In the genomic region with DNA sequence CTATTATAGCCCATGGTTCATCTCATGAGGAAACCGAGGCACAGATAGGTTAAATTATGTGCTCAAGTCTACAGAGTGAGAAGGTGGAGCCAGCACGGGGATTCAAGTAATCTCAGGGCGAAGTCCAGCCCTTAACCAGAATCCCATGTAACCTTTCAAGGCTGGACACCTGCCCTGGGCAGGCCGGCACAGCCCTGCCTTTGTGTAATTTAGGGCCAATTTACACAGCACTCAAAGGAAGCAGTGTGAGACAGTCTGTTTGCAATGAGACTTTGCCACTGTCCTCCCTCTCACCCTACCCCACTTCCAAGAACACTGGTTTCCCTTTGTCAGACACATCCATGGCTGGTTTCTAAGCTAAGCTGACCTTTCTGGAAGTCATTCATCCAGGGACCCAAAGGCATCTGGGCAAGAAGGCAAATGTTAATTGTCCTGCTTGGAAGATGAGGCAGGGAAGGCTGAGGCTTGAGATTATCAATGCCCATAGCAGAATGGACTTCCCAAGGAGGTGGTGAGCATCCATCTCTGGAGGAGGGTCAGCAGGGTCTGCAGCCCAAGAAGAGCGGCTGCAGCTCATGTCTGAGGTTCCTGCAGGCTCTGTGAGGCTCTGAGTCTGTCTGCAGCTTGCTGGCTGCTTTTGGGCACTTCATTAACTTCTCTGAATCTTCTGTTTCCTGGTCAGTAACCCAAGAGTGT, we compare ENCODE assay signal across 20 cellular contexts.
DNase-seq lines count a peak whose midpoint lies in the region; ATAC-seq, FAIRE-seq and TF ChIP-seq lines count a peak whose summit lies in the region.
"Had no signal": no experiment of that assay in that cellular context is flagged by ENCODE, and none has a peak within 500 bp of the region (broad histone marks: within the 10 kb centered on the region; RNA-seq: fewer than 3 reads in every experiment).

No MANE protein-coding gene starts in this region.

- H3K4me1 Mint-ChIP-seq in Caco-2 (ENCODE audit: low read depth, unreplicated experiment), result peaks cover 7% of the 10 kb centered on the region
- H3K4me1 Mint-ChIP-seq: activated CD4-positive, alpha-beta T cell treated with anti-CD3 and anti-CD28 coated beads for 36 hours; central memory CD8-positive, alpha-beta T cell; memory B cell; naive B cell had no signal

- H3K4me3 Mint-ChIP-seq in Caco-2 (ENCODE audit: unreplicated experiment), result no peak overlapping the region
- H3K4me3 Mint-ChIP-seq: activated CD4-positive, alpha-beta T cell treated with anti-CD3 and anti-CD28 coated beads for 36 hours; central memory CD8-positive, alpha-beta T cell; memory B cell; naive B cell had no signal

- H3K9me3 Mint-ChIP-seq in Caco-2 (ENCODE audit: unreplicated experiment), result peaks cover 15% of the 10 kb centered on the region

- no peaks in the 10 kb centered on the region for H3K36me3 Mint-ChIP-seq in Caco-2 (ENCODE audit: insufficient read depth, unreplicated experiment)
- H3K36me3 Mint-ChIP-seq: memory B cell, naive B cell had no signal

- no peak overlapping the region for H3K4me3 ChIP-seq in Caco-2 (ENCODE audit: low read depth, low read length)
- no peak overlapping the region for H3K4me3 ChIP-seq in Peyer's patch
- H3K4me3 ChIP-seq in HepG2 (replicated peaks in 1 of 3; ENCODE audit: insufficient read depth in 1 of 3, low read depth in 2 of 3, low read length in 3 of 3), result peak overlapping the region in 1 of 3 experiments; percentile 20; a peak in 1 of 6 replicates
- no peak overlapping the region for H3K4me3 ChIP-seq in small intestine (ENCODE audit: low read depth in 1 of 2, low read length in 2 of 2)
- H3K4me3 ChIP-seq: BLaER1 treated with 17β-estradiol and CSF1 and Interleukin-3, amounts not matched to agents 10 nM and 100 nM; dorsolateral prefrontal cortex had no signal

- peak; percentile 94 for FAIRE-seq in HepG2 (lab: Jason Lieb, UNC)
- no peak for FAIRE-seq in small intestine (lab: Jason Lieb, UNC)
- no peak for FAIRE-seq in HTR-8/SVneo (lab: Jason Lieb, UNC)
- FAIRE-seq: endothelial cell of umbilical vein had no signal

- TF ChIP-seq POLR2A in Peyer's patch (IDR thresholded peaks at IDR 0.05), result no peak
- TF ChIP-seq POLR2A in HepG2 (IDR thresholded peaks at IDR 0.05; ENCODE audit: insufficient read depth in 1 of 2, low read depth in 2 of 2, low read length in 2 of 2), result no peak

- in situ Hi-C loops in HepG2 (cut with HindIII; ENCODE audit: extremely low pct_ligation_motif_present, low pct_unique_long_range_greater_than_20kb), result no loop called here

- WGBS in HepG2 (ENCODE audit: low lambda C conversion rate), result 0% methylated on average over 3 of the region's 5 CpGs
- WGBS in small intestine, 3 donors, result 34 to 63% (median 50%) methylated on average over 5 of the region's 5 CpGs

- ATAC-seq in HepG2, result peak; percentile 88
- ATAC-seq: activated CD4-positive, alpha-beta T cell treated with anti-CD3 and anti-CD28 coated beads for 36 hours had no signal

- no peaks in the 10 kb centered on the region for H4K20me1 ChIP-seq in HepG2 (ENCODE audit: insufficient read depth, low read length)
- H4K20me1 ChIP-seq: BLaER1 treated with 17β-estradiol and CSF1 and Interleukin-3, amounts not matched to agents 10 nM and 100 nM had no signal

- intact Hi-C loops in Caco-2 (cut with micrococcal nuclease; ENCODE audit: unreplicated experiment), result no loop called here
- intact Hi-C loops in HepG2 (cut with micrococcal nuclease; ENCODE audit: unreplicated experiment), result no loop called here

- CTCF ChIA-PET in Caco-2 (lab: Charles Lee), result no interaction called here
- CTCF ChIA-PET in HepG2 (lab: Yijun Ruan, JAX; ENCODE audit: low intra/inter-chr PET ratio, low total read pairs), result no interaction called here

- peak overlapping the region; percentile 23 for H3K27ac Mint-ChIP-seq in Caco-2 (ENCODE audit: unreplicated experiment)
- H3K27ac Mint-ChIP-seq: activated CD4-positive, alpha-beta T cell treated with anti-CD3 and anti-CD28 coated beads for 36 hours; memory B cell; naive B cell had no signal

- peak overlapping the region; percentile 38; the same call in 1 of the 2 replicates for H3K9ac ChIP-seq in HepG2 (ENCODE audit: insufficient read depth, low read depth, low read length)
- H3K9ac ChIP-seq: BLaER1 treated with 17β-estradiol and CSF1 and Interleukin-3, amounts not matched to agents 10 nM and 100 nM had no signal

- H3K27ac ChIP-seq in Peyer's patch (peak overlapping the region in 3 of 4 donors; percentile 36 to 65 (median 63)), HepG2 (ENCODE audit: extremely low read length, insufficient read depth, low read length) (peak overlapping the region; percentile 71), small intestine (ENCODE audit: low read depth in 1 of 2, low read length in 1 of 2) (peak overlapping the region; percentile 6 to 57)
- H3K27ac ChIP-seq: BLaER1 treated with 17β-estradiol and CSF1 and Interleukin-3, amounts not matched to agents 10 nM and 100 nM; neutrophil had no signal

- TF ChIP-seq CTCF in Caco-2 (IDR thresholded peaks at IDR 0.05; ENCODE audit: insufficient read depth in 1 of 2, low read depth in 1 of 2, low read length in 1 of 2, severe bottlenecking in 1 of 2, unreplicated experiment in 1 of 2) (no peak), Peyer's patch (IDR thresholded peaks at IDR 0.05) (no peak), HepG2 (CRISPR knock-in tag; IDR thresholded peaks at IDR 0.05) (no peak)

- peak; percentile 26; the same call in 1 of the 2 replicates for TF ChIP-seq RAD21 in HepG2 (CRISPR knock-in tag; IDR thresholded peaks at IDR 0.05)

- H3K27me3 ChIP-seq in Caco-2 (replicated peaks; ENCODE audit: control insufficient read depth, insufficient read depth, low read length), result no peaks in the 10 kb centered on the region
- H3K27me3 ChIP-seq in Peyer's patch, result no peaks in the 10 kb centered on the region
- no peaks in the 10 kb centered on the region for H3K27me3 ChIP-seq in HepG2 (ENCODE audit: control insufficient read depth in 1 of 2, insufficient read depth in 2 of 2, low read length in 2 of 2)
- H3K27me3 ChIP-seq in small intestine (ENCODE audit: control insufficient read depth in 2 of 2, insufficient read depth in 2 of 2, low read length in 2 of 2), result no peaks in the 10 kb centered on the region
- H3K27me3 ChIP-seq: BLaER1 treated with 17β-estradiol and CSF1 and Interleukin-3, amounts not matched to agents 10 nM and 100 nM had no signal

- H3K79me2 ChIP-seq in HepG2 (ENCODE audit: insufficient read depth, low read length), result no peaks in the 10 kb centered on the region

- POLR2A ChIA-PET in Caco-2 (lab: Charles Lee) (no interaction called here), HepG2 (lab: Yijun Ruan, JAX) (interaction anchor here (1.0 kb wide), 1 partner anchor 81 kb away, joined by 5 read pairs; no protein-coding TSS in a partner anchor)

- no peak for DNase-seq in Caco-2
- peak in 2 of 3 donors; percentile 63 to 68 for DNase-seq in Peyer's patch
- DNase-seq in HepG2 (ENCODE audit: low spot score), result peak; percentile 88
- peak; percentile 84 for DNase-seq in small intestine
- no peak for DNase-seq in HTR-8/SVneo (ENCODE audit: insufficient read length, low spot score)
- DNase-seq in medulla oblongata (ENCODE audit: extremely low spot score), result no peak
- no peak for DNase-seq in cerebellar cortex (ENCODE audit: low spot score)
- DNase-seq: activated CD4-positive, alpha-beta T cell treated with anti-CD3 and anti-CD28 coated beads for 36 hours; activated gamma-delta T cell treated with Interleukin-2 at 50 U/mL for 16 hours; activated T-cell treated with anti-CD3 and anti-CD28 coated beads for 4 hours; Calu3; MV-4-11; naive B cell; NCI-H1694 had no signal

- no peaks in the 10 kb centered on the region for H3K27me3 Mint-ChIP-seq in Caco-2 (ENCODE audit: insufficient read depth, unreplicated experiment)

- H3K9me3 ChIP-seq in Caco-2 (peaks cover 4% of the 10 kb centered on the region), Peyer's patch (no peaks in the 10 kb centered on the region), HepG2 (ENCODE audit: low read length) (peaks cover 9% of the 10 kb centered on the region; the same call in 1 of the 2 replicates), small intestine (ENCODE audit: control insufficient read depth, low read depth) (no peaks in the 10 kb centered on the region)
- H3K9me3 ChIP-seq: neutrophil had no signal

- H2AFZ ChIP-seq in HepG2 (ENCODE audit: low read length), result no peak overlapping the region

- peak overlapping the region; percentile 56 for H3K4me2 ChIP-seq in HepG2 (ENCODE audit: low read depth, low read length)
- H3K4me2 ChIP-seq: BLaER1 treated with 17β-estradiol and CSF1 and Interleukin-3, amounts not matched to agents 10 nM and 100 nM had no signal

- TF ChIP-seq EP300 in HepG2 (IDR thresholded peaks at IDR 0.05; ENCODE audit: low read depth in 2 of 2, low read length in 2 of 2), result peak in 1 of 2 experiments; percentile 85; a peak in 2 of 4 replicates
- TF ChIP-seq EP300 in HepG2 (CRISPR knock-in tag; IDR thresholded peaks at IDR 0.05; ENCODE audit: borderline replicate concordance), result peak; percentile 82

- no peaks in the 10 kb centered on the region for H3K36me3 ChIP-seq in Caco-2 (ENCODE audit: control insufficient read depth, insufficient read depth, low read length)
- H3K36me3 ChIP-seq in Peyer's patch, result no peaks in the 10 kb centered on the region
- no peaks in the 10 kb centered on the region for H3K36me3 ChIP-seq in HepG2 (replicated peaks in 1 of 2; ENCODE audit: control insufficient read depth in 1 of 2, insufficient read depth in 2 of 2, low read length in 2 of 2)
- H3K36me3 ChIP-seq in small intestine (ENCODE audit: control insufficient read depth in 2 of 2, insufficient read depth in 2 of 2, low read length in 2 of 2), result no peaks in the 10 kb centered on the region
- H3K36me3 ChIP-seq: BLaER1 treated with 17β-estradiol and CSF1 and Interleukin-3, amounts not matched to agents 10 nM and 100 nM; neutrophil had no signal

- H3K4me1 ChIP-seq in Caco-2, result no peaks in the 10 kb centered on the region
- H3K4me1 ChIP-seq in Peyer's patch, result peaks cover 0 to 7% (median 0%) of the 10 kb centered on the region in 4 donors
- peaks cover 95% of the 10 kb centered on the region for H3K4me1 ChIP-seq in HepG2 (ENCODE audit: insufficient read depth, low read length)
- peaks cover 0 to 6% of the 10 kb centered on the region in 2 donors for H3K4me1 ChIP-seq in small intestine (ENCODE audit: control insufficient read depth in 2 of 2, insufficient read depth in 1 of 2, low read depth in 1 of 2, low read length in 1 of 2)

- BruUV-seq in Caco-2 (replicated peaks; lab: Mats Ljungman, UMichigan), result no TSS peak
- BruUV-seq in HepG2 (replicated peaks; lab: Mats Ljungman, UMichigan), result no TSS peak

TF ChIP-seq in HepG2, 621 proteins besides CTCF, POLR2A, EP300 and RAD21 (continues in another document):
- peak; percentile 81; the same call in 1 of the 2 replicates for TF ChIP-seq ZNF292 (CRISPR knock-in tag; IDR thresholded peaks at IDR 0.05; ENCODE audit: borderline replicate concordance, low read depth)
- peak; percentile 34; the same call in 1 of the 2 replicates for TF ChIP-seq DRAP1 (CRISPR knock-in tag; IDR thresholded peaks at IDR 0.05)
- peak; percentile 54; the same call in 1 of the 2 replicates for TF ChIP-seq ZNF235 (CRISPR knock-in tag; IDR thresholded peaks at IDR 0.05; ENCODE audit: borderline replicate concordance)
- peak; percentile 32; the same call in 1 of the 2 replicates for TF ChIP-seq NFKBIZ (CRISPR knock-in tag; IDR thresholded peaks at IDR 0.05)

Comparison
In these comparisons a context has a peak if more than half of its experiments do, and no peak if none do; other contexts are left out.
1. DNase-seq: peak in Peyer's patch (2 of 3), HepG2 (single experiment) and small intestine (single experiment); none in Caco-2 (0 of 2), HTR-8/SVneo (single experiment), medulla oblongata (single experiment) and cerebellar cortex (single experiment).
2. Peak in every context shown above with its lines, with median percentiles within 50 percentile points of each other: H3K27ac ChIP-seq.